ENCODE assay signal across 28 cellular contexts in the genomic region with DNA sequence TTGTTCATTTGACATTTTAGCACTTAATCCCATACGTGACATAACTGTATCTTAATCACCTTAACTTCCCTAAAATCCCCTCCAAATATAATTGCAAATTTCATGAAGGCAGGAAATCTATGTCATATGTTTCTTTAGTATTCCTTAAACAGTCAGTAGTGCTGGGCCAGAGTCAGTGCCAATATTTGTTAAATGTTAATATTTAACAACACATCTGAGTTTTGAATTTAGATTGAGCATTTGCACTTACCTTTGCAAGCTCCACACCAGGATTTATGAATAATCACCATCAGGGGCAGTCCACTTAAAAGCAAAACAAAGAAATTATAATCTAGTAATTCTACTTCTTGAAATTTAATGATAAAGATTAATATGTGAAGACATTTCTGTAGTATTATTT. TPM values are rescaled to one million over a fixed set of nuclear protein-coding genes. Genes with fewer than 3 reads are reported as not detected.
DNase-seq lines count a peak whose midpoint lies in the region; ATAC-seq, FAIRE-seq and TF ChIP-seq lines count a peak whose summit lies in the region.
"Had no signal": no experiment of that assay in that cellular context is flagged by ENCODE, and none has a peak within 500 bp of the region (broad histone marks: within the 10 kb centered on the region; RNA-seq: fewer than 3 reads in every experiment).

No MANE protein-coding gene starts in this region.

- H3K27ac ChIP-seq in VCaP, result peak overlapping the region; percentile 86
- H3K27ac ChIP-seq in pancreas, result peak overlapping the region in 2 of 4 donors; percentile 62 to 69
- H3K27ac ChIP-seq in osteoblast (ENCODE audit: low read depth, low read length), result no peak overlapping the region
- H3K27ac ChIP-seq: HL-60 had no signal

- peak; percentile 65 for ATAC-seq in left lobe of liver
- peak; percentile 56 to 78 (median 76) for ATAC-seq in pancreas
- no peak for ATAC-seq in GM21360 (IDR thresholded peaks at IDR 0.05; ENCODE audit: unreplicated experiment)
- ATAC-seq: GM12878, HCT116, K562, PC-3 had no signal

- no peak overlapping the region for H3K4me3 ChIP-seq in pancreas
- no peak overlapping the region for H3K4me3 ChIP-seq in osteoblast (ENCODE audit: insufficient read depth, low read length)
- H3K4me3 ChIP-seq: GM12878, K562, MG63 had no signal

- no peak overlapping the region for H2AFZ ChIP-seq in osteoblast (ENCODE audit: low read length)

- TF ChIP-seq CTCF in VCaP (conservative IDR thresholded peaks at IDR 0.05) (no peak), pancreas (IDR thresholded peaks at IDR 0.05) (no peak), osteoblast (IDR thresholded peaks at IDR 0.05; ENCODE audit: extremely low read depth, low read depth, low read length) (no peak), chondrocyte (IDR thresholded peaks at IDR 0.05) (no peak)

- no peak overlapping the region for H3K4me3 Mint-ChIP-seq in chondrocyte (ENCODE audit: unreplicated experiment)
- H3K4me3 Mint-ChIP-seq: CD4-positive, alpha-beta memory T cell had no signal

- peaks cover 28 to 45% (median 38%) of the 10 kb centered on the region in 3 donors for H3K4me1 ChIP-seq in pancreas
- H3K4me1 ChIP-seq in osteoblast (ENCODE audit: insufficient read depth, low read length), result peaks cover 14% of the 10 kb centered on the region

- peaks cover 19% of the 10 kb centered on the region for H3K36me3 Mint-ChIP-seq in chondrocyte (ENCODE audit: low read depth)

- no peak for FAIRE-seq in pancreas (lab: Jason Lieb, UNC)
- FAIRE-seq: GM12878, K562 had no signal

- H3K27me3 Mint-ChIP-seq in chondrocyte (ENCODE audit: low read depth), result no peaks in the 10 kb centered on the region
- H3K27me3 Mint-ChIP-seq: CD4-positive, alpha-beta memory T cell had no signal

- 8 to 11% methylated on average over 1 of the region's 1 CpG for WGBS in pancreas, 2 donors

- DNase-seq in DMS53 (lab: John Stamatoyannopoulos, UW) (peak; percentile 68), left lobe of liver (ENCODE audit: low spot score) (no peak), pancreas (no peak), osteoblast (ENCODE audit: insufficient read length, low spot score, missing footprints) (no peak), NCI-H1694 (lab: John Stamatoyannopoulos, UW) (no peak), chondrocyte (ENCODE audit: low spot score) (no peak)
- DNase-seq: C1 segment of cervical spinal cord; CD4-positive, alpha-beta memory T cell; COR-L47; DMS79; EL; GDM1; MG63; NCI-H1105 treated with DMSO at 0.1 percent for 48 hours; NCI-H146; NCI-H2029; NCI-H446; NCI-H524 treated with DMSO at 0.1 percent for 48 hours; NCI-H774; NK-92 treated with Interleukin-12 subunit alpha and Interleukin-12 subunit beta, amount 100 ng/mL, for 24 hours; PC-3; SK-N-SH had no signal

- peaks cover 30% of the 10 kb centered on the region for H3K4me1 Mint-ChIP-seq in chondrocyte (ENCODE audit: low read depth)

- intact Hi-C loops in pancreas (cut with DNase I), result no loop called here

- H4K20me1 ChIP-seq in osteoblast (ENCODE audit: insufficient read depth, low read length), result peaks cover 11% of the 10 kb centered on the region

- H3K9me3 ChIP-seq in pancreas (no peaks in the 10 kb centered on the region), osteoblast (ENCODE audit: low read depth, low read length) (no peaks in the 10 kb centered on the region)
- H3K9me3 ChIP-seq: MG63, SK-N-SH had no signal

- no peak overlapping the region for H3K4me2 ChIP-seq in osteoblast (ENCODE audit: insufficient read depth, low read length)
- H3K4me2 ChIP-seq: SK-N-SH had no signal

- peaks cover 36% of the 10 kb centered on the region for H3K79me2 ChIP-seq in osteoblast (ENCODE audit: insufficient read depth, low read length)

- H3K27me3 ChIP-seq in pancreas (no peaks in the 10 kb centered on the region), osteoblast (ENCODE audit: insufficient read depth, low read length) (no peaks in the 10 kb centered on the region)
- H3K27me3 ChIP-seq: MG63 had no signal

- no peaks in the 10 kb centered on the region for H3K9me3 Mint-ChIP-seq in chondrocyte (ENCODE audit: low read depth)
- H3K9me3 Mint-ChIP-seq: CD4-positive, alpha-beta memory T cell had no signal

- H3K36me3 ChIP-seq in pancreas, result peaks cover 0 to 21% (median 0%) of the 10 kb centered on the region in 3 donors
- peaks cover 12% of the 10 kb centered on the region for H3K36me3 ChIP-seq in osteoblast (ENCODE audit: insufficient read depth, low read length)

- no peak overlapping the region for H3K27ac Mint-ChIP-seq in chondrocyte (ENCODE audit: unreplicated experiment)
- H3K27ac Mint-ChIP-seq: CD4-positive, alpha-beta memory T cell had no signal

RNA-seq across cellular contexts. Expression of gene KTI12, which starts 5.3 kb away (rescaled TPM):
- 3.2 TPM for total RNA-seq in left lobe of liver
- total RNA-seq in pancreas, result 1 to 10 TPM; 2.3 to 4.7 (median 3.4) TPM
- polyA plus RNA-seq in pancreas, result 1 to 10 TPM; 3.1 to 7.1 TPM
- 14.5 and 15.6 TPM in 2 replicates for total RNA-seq in osteoblast
- total RNA-seq in chondrocyte, result 10.6 to 10.9 TPM (median 10.6 TPM) in 3 replicates

RNA-seq across cellular contexts. Expression of gene TXNDC12, which starts 26.7 kb away (rescaled TPM):
- total RNA-seq in left lobe of liver (25.0 TPM), pancreas (10 to 100 TPM; 25.7 to 39.4 (median 34.9) TPM), osteoblast (48.5 and 51.3 TPM in 2 replicates), chondrocyte (47.5 to 55.0 TPM (median 54.8 TPM) in 3 replicates)
- polyA plus RNA-seq in pancreas, result 10 to 100 TPM in 1 of 2 donors, 1 to 10 TPM in 1; 9.9 to 17.0 TPM

RNA-seq across cellular contexts. Expression of gene BTF3L4, which starts 27.8 kb away (rescaled TPM):
- total RNA-seq in left lobe of liver (13.5 TPM), pancreas (10 to 100 TPM; 15.8 to 29.7 (median 21.2) TPM), osteoblast (104 and 119 TPM in 2 replicates), chondrocyte (51.1 to 59.2 TPM (median 54.5 TPM) in 3 replicates)
- 10 to 100 TPM; 23.4 to 26.7 TPM for polyA plus RNA-seq in pancreas

RNA-seq across cellular contexts. Expression of gene RAB3B, which starts 37.8 kb away (rescaled TPM):
- total RNA-seq in left lobe of liver (0.15 TPM), pancreas (1 to 10 TPM in 3 of 6 donors, under 1 TPM in 3; 0.69 to 5.7 (median 1.6) TPM), osteoblast (14.5 and 21.2 TPM in 2 replicates), chondrocyte (15.3 to 33.9 TPM (median 32.8 TPM) in 3 replicates)
- polyA plus RNA-seq in pancreas, result 1 to 10 TPM in 1 of 2 donors, under 1 TPM in 1; 0.72 to 5.7 TPM
- polyA plus RNA-seq: CD4-positive, alpha-beta memory T cell had no signal
